Comparison of ENCODE assay signal across 9 cellular contexts in the genomic region with DNA sequence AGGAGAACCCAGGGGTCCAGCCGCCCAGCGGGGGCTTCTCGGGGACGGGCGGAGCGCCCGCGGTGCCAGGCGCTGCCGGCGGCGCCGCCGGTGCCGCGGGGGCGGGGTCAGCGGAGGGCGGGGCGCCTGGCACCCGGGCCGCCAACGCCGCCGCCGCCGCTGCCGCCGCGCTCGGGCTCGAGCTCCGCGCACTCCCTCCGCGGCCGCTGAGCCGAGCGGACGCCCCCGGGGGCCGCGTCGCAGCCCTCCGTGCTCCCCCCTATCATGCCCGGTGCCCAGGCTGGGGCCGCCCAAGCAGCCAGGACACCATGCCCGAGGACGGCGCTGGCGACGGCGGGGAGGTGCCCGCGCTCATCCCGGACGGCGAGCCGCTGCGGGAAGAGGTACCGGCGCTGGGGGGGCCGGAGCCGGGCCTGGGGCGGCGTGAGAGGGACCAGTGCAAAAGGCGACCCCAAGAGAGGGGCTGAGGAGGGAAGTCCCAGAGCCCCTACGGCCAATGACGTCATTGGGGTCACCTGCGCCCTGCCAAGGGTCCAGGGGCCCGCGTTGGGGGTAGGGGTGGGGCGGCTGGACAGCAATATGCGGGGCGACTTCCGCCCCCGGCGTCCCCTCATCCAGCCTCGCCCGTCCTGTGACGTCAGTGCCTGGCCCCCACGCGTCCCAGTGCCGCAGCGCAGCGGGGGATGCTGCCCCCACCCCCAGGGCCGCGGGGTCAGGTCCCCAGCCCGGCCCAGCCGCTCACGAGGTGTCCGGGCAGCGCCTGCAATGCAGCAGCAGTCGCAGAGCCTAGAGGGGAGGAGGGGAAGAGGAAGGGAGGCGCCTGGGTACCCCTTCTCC. TPM values are rescaled to one million over a fixed set of nuclear protein-coding genes. Genes with fewer than 3 reads are reported as not detected.
DNase-seq lines count a peak whose midpoint lies in the region; ATAC-seq and TF ChIP-seq lines count a peak whose summit lies in the region.
"Had no signal": no experiment of that assay in that cellular context is flagged by ENCODE, and none has a peak within 500 bp of the region (broad histone marks: within the 10 kb centered on the region; RNA-seq: fewer than 3 reads in every experiment).

A gene (plus strand): TSS at position 189 of the 837 bp plus-strand sequence. CDS start 120 bp downstream, at position 309.

- no peaks in the 10 kb centered on the region for H3F3A ChIP-seq in PC-3 (ENCODE audit: low read length, unreplicated experiment)

- POLR2A ChIA-PET in HCT116 (lab: Charles Lee) = interaction anchor here (1.3 kb wide), 1 partner anchor 21 kb away, joined by 7 read pairs; no protein-coding TSS in a partner anchor
- POLR2A ChIA-PET in PC-3 (lab: Charles Lee; ENCODE audit: unreplicated experiment) = no interaction called here

- ATAC-seq in HCT116 (no peak), PC-3 (no peak)

- H4K20me1 ChIP-seq in HCT116 (ENCODE audit: insufficient read depth) (no peaks in the 10 kb centered on the region), PC-3 (ENCODE audit: low read length) (no peaks in the 10 kb centered on the region)

- no peaks in the 10 kb centered on the region for H3K36me3 ChIP-seq in HCT116 (ENCODE audit: control insufficient read depth in 1 of 2, insufficient read depth in 2 of 2, low read length in 2 of 2)
- no peaks in the 10 kb centered on the region for H3K36me3 ChIP-seq in PC-3 (ENCODE audit: low read depth, low read length)

- H3K4me2 ChIP-seq in HCT116 (ENCODE audit: low read length) (peak within 1 kb of the TSS; percentile 99), PC-3 (ENCODE audit: low read length) (no peak within 1 kb of the TSS)

- TF ChIP-seq POLR2A in HCT116 (IDR thresholded peaks at IDR 0.05; ENCODE audit: borderline replicate concordance, extremely low read depth, insufficient read depth, insufficient read length) = no peak

- H2AFZ ChIP-seq in HCT116 (ENCODE audit: low read depth, low read length, poor library complexity, severe bottlenecking) (peak within 1 kb of the TSS; percentile 35), PC-3 (ENCODE audit: low read length) (no peak within 1 kb of the TSS)

- peak within 1 kb of the TSS; percentile 58; the same call in 1 of the 2 replicates for H3K27ac ChIP-seq in HCT116 (ENCODE audit: low read depth, low read length)
- peak within 1 kb of the TSS; percentile 100 for H3K27ac ChIP-seq in angular gyrus (ENCODE audit: low read depth, low read length)
- H3K27ac ChIP-seq in PC-3 (ENCODE audit: low read length) = no peak within 1 kb of the TSS

- TF ChIP-seq CTCF in HCT116 (IDR thresholded peaks at IDR 0.05 in 2 of 3, conservative IDR thresholded peaks at IDR 0.05 in 1 of 3; ENCODE audit: borderline replicate concordance in 1 of 3, insufficient read depth in 1 of 3, low read depth in 2 of 3, low read length in 2 of 3) (no peak), PC-3 (conservative IDR thresholded peaks at IDR 0.05; ENCODE audit: low read depth, low read length) (no peak)

- H3K9me3 ChIP-seq in HCT116 (ENCODE audit: control insufficient read depth in 1 of 2, insufficient read depth in 1 of 2, low read depth in 1 of 2, low read length in 2 of 2) (no peaks in the 10 kb centered on the region), PC-3 (ENCODE audit: low read length) (no peaks in the 10 kb centered on the region)

- H3K79me2 ChIP-seq in HCT116 (ENCODE audit: insufficient read depth, low read length) (peaks cover 14% of the 10 kb centered on the region), PC-3 (ENCODE audit: low read length) (peaks cover 19% of the 10 kb centered on the region)

- intact Hi-C loops in HCT116 (cut with micrococcal nuclease) = no loop called here
- intact Hi-C loops in PC-3 (cut with micrococcal nuclease) = no loop called here

- no TSS peak for BruUV-seq in HCT116 (replicated peaks; lab: Mats Ljungman, UMichigan)
- no TSS peak for BruUV-seq in PC-3 (replicated peaks; lab: Mats Ljungman, UMichigan)

- H3K27me3 ChIP-seq in HCT116 (ENCODE audit: insufficient read depth, low read length) (no peaks in the 10 kb centered on the region), PC-3 (ENCODE audit: low read length) (peaks cover 12% of the 10 kb centered on the region)

- DNase-seq in 8988T = peak; percentile 82
- no peak for DNase-seq in HCT116 (ENCODE audit: low read depth, low spot score)
- peak; percentile 43 for DNase-seq in medulla oblongata (ENCODE audit: extremely low spot score)
- DNase-seq in mesenteric fat pad (ENCODE audit: low spot score) = no peak
- no peak for DNase-seq in SK-N-DZ (ENCODE audit: low spot score)
- DNase-seq in ecto neural progenitor cell (ENCODE audit: low spot score) = no peak
- no peak for DNase-seq in PC-3

- H3K4me1 ChIP-seq in HCT116 (ENCODE audit: control insufficient read depth in 1 of 2, insufficient read depth in 2 of 2, low read length in 2 of 2) (peaks cover 22 to 45% of the 10 kb centered on the region in 2 experiments), PC-3 (ENCODE audit: insufficient read depth, low read length) (peaks cover 18% of the 10 kb centered on the region)

- H3K9me2 ChIP-seq in HCT116 (ENCODE audit: insufficient read depth) = no peaks in the 10 kb centered on the region
- H3K9me2 ChIP-seq in PC-3 (replicated peaks; ENCODE audit: low read length) = no peaks in the 10 kb centered on the region

- H3K9ac ChIP-seq in HCT116 (ENCODE audit: low read length) = peak within 1 kb of the TSS; percentile 62
- H3K9ac ChIP-seq in PC-3 (ENCODE audit: low read length) = no peak within 1 kb of the TSS

- TF ChIP-seq RAD21 in HCT116 (IDR thresholded peaks at IDR 0.05; ENCODE audit: low read depth) = no peak

- CTCF ChIA-PET in HCT116 (lab: Charles Lee) = interaction anchor here (1.0 to 1.8 kb wide), 2 partner anchors 9 to 20 kb away, joined by 4 to 10 read pairs; no protein-coding TSS in a partner anchor
- CTCF ChIA-PET in PC-3 (lab: Charles Lee) = interaction anchor here (0.5 to 0.6 kb wide), 2 partner anchors 512 to 722 kb away, joined by 3 to 4 read pairs; a partner anchor contains a TSS

- peak within 1 kb of the TSS; percentile 54 to 67 for H3K4me3 ChIP-seq in HCT116 (replicated peaks in 1 of 2; ENCODE audit: low read depth in 1 of 2, low read length in 2 of 2)
- H3K4me3 ChIP-seq in PC-3 (ENCODE audit: low read length) = no peak within 1 kb of the TSS

- RAD21 ChIA-PET in HCT116 (lab: Charles Lee; ENCODE audit: low non-redundant PET in 1 of 2, low total read pairs in 2 of 2, uncharacterized antibody in 2 of 2, unreplicated experiment in 2 of 2) = no interaction called here

TF ChIP-seq in HCT116, 20 proteins besides CTCF, POLR2A, EP300 and RAD21:
- TF ChIP-seq POLR2AphosphoS5 (IDR thresholded peaks at IDR 0.05; ENCODE audit: low read depth, low read length) (peak; percentile 54; the same call in 1 of the 2 replicates), FOSL1 (IDR thresholded peaks at IDR 0.05; ENCODE audit: low read depth) (no peak)

RNA-seq across cellular contexts. Expression of the gene that starts here (rescaled TPM):
- total RNA-seq in HCT116 (2021; ENCODE audit: unreplicated experiment) (5.9 TPM), mesenteric fat pad (0.19 TPM), PC-3 (2014; rRNA removed) (not detected in 2 replicates)
- 5.0 and 5.4 TPM in 2 replicates for polyA plus RNA-seq in HCT116 (2012)
- 3.3 and 4.1 TPM in 2 replicates for polyA plus RNA-seq in SK-N-DZ (2014; cell fraction: cytosol; rRNA removed)
- 1.2 and 2.7 TPM in 2 replicates for polyA plus RNA-seq in SK-N-DZ (2014; cell fraction: nucleus; rRNA removed)
- total RNA-seq: pulmonary artery endothelial cell had no signal

Comparison
In these comparisons a context has a peak if more than half of its experiments do, and no peak if none do; other contexts are left out.
1. DNase-seq: peak in 8988T (single experiment) and medulla oblongata (single experiment); none in HCT116 (single experiment), mesenteric fat pad (single experiment), SK-N-DZ (single experiment), ecto neural progenitor cell (single experiment) and PC-3 (single experiment).